In the genomic region with DNA sequence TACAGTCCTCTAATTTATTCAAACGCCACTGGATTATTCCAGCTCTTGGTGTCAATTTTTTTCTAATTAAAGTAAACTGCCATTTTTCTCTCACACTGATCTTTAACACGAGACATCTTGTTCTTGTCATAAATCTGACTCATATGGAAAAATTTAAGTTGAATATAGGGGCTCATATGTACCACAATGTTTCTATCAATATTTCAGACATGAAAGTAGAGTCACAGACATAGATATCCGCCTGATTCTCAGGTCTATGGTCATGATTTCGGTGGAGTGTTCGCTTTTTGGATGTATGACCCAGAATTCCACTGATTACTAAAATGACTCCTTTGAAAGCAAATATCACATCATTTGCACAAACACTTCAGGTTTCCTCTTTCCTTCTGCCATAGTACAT, we compare ENCODE assay signal across 10 cellular contexts.
DNase-seq lines count a peak whose midpoint lies in the region; ATAC-seq and TF ChIP-seq lines count a peak whose summit lies in the region.
"Had no signal": no experiment of that assay in that cellular context is flagged by ENCODE, and none has a peak within 500 bp of the region (broad histone marks: within the 10 kb centered on the region; RNA-seq: fewer than 3 reads in every experiment).

No MANE protein-coding gene starts in this region.

- no peak for DNase-seq in activated T-cell treated with anti-CD3 and anti-CD28 coated beads, Interleukin-2, amount 50 U/mL, for 72 hours
- DNase-seq in activated T-cell treated with anti-CD3 and anti-CD28 coated beads, Interleukin-2, amount 50 U/mL, for 1 hour, result no peak
- no peak for DNase-seq in T-helper 17 cell
- DNase-seq in glutamatergic neuron, result no peak
- DNase-seq in stimulated activated naive CD8-positive, alpha-beta T cell treated with anti-CD3 and anti-CD28 coated beads, Interleukin-15, Interleukin-2, amounts not matched to agents 100 U/mL and 50 U/mL, for 24 hours, result no peak
- no peak for DNase-seq in anterior cingulate cortex (lab: John Stamatoyannopoulos, UW)
- no peak for DNase-seq in amygdala (lab: John Stamatoyannopoulos, UW)
- DNase-seq: hippocampal formation had no signal

- H3K9me3 ChIP-seq in T-helper 17 cell (ENCODE audit: control insufficient read depth, low read length, poor library complexity, severe bottlenecking), result no peaks in the 10 kb centered on the region
- H3K9me3 ChIP-seq: tibial nerve had no signal

- no peaks in the 10 kb centered on the region for H3K9me3 Mint-ChIP-seq in activated T-cell treated with anti-CD3 and anti-CD28 coated beads, Interleukin-2, amount 50 U/mL, for 72 hours
- H3K9me3 Mint-ChIP-seq in glutamatergic neuron (ENCODE audit: unreplicated experiment), result peaks cover 8% of the 10 kb centered on the region

- peak; percentile 46 to 52 for ATAC-seq in activated T-cell treated with anti-CD3 and anti-CD28 coated beads, Interleukin-2, amount 50 U/mL, for 72 hours (replicated peaks in 1 of 2)
- ATAC-seq in T-helper 17 cell (no peak), HG02759 (IDR thresholded peaks at IDR 0.05; ENCODE audit: unreplicated experiment) (no peak)
- ATAC-seq in stimulated activated naive CD8-positive, alpha-beta T cell treated with anti-CD3 and anti-CD28 coated beads, Interleukin-15, Interleukin-2, amounts not matched to agents 100 U/mL and 50 U/mL, for 24 hours, result peak; percentile 53

- no peaks in the 10 kb centered on the region for H3K27me3 Mint-ChIP-seq in activated T-cell treated with anti-CD3 and anti-CD28 coated beads, Interleukin-2, amount 50 U/mL, for 72 hours (ENCODE audit: low read depth)
- H3K27me3 Mint-ChIP-seq in T-helper 17 cell (no peaks in the 10 kb centered on the region), glutamatergic neuron (ENCODE audit: unreplicated experiment) (no peaks in the 10 kb centered on the region)

- peaks cover 94% of the 10 kb centered on the region for H3K4me1 Mint-ChIP-seq in activated T-cell treated with anti-CD3 and anti-CD28 coated beads, Interleukin-2, amount 50 U/mL, for 72 hours (ENCODE audit: low read depth)
- H3K4me1 Mint-ChIP-seq in T-helper 17 cell (peaks cover 70% of the 10 kb centered on the region), glutamatergic neuron (ENCODE audit: low read depth, unreplicated experiment) (peaks cover 36% of the 10 kb centered on the region)

- peaks cover 21 to 30% of the 10 kb centered on the region in 2 donors for H3K36me3 Mint-ChIP-seq in activated T-cell treated with anti-CD3 and anti-CD28 coated beads, Interleukin-2, amount 50 U/mL, for 72 hours (ENCODE audit: insufficient read depth in 2 of 2)
- H3K36me3 Mint-ChIP-seq in T-helper 17 cell (ENCODE audit: low read depth), result peaks cover 14% of the 10 kb centered on the region
- no peaks in the 10 kb centered on the region for H3K36me3 Mint-ChIP-seq in glutamatergic neuron (ENCODE audit: unreplicated experiment)

- H3K4me3 Mint-ChIP-seq in activated T-cell treated with anti-CD3 and anti-CD28 coated beads, Interleukin-2, amount 50 U/mL, for 72 hours, result peak overlapping the region; percentile 1 to 30
- H3K4me3 Mint-ChIP-seq in T-helper 17 cell, result no peak overlapping the region
- no peak overlapping the region for H3K4me3 Mint-ChIP-seq in glutamatergic neuron (ENCODE audit: unreplicated experiment)

- H3K27ac Mint-ChIP-seq in activated T-cell treated with anti-CD3 and anti-CD28 coated beads, Interleukin-2, amount 50 U/mL, for 72 hours, result peak overlapping the region; percentile 75
- H3K27ac Mint-ChIP-seq in T-helper 17 cell (peak overlapping the region; percentile 95), glutamatergic neuron (ENCODE audit: unreplicated experiment) (peak overlapping the region; percentile 13)

- no peak for TF ChIP-seq CTCF in glutamatergic neuron (IDR thresholded peaks at IDR 0.05; ENCODE audit: partially characterized antibody, unreplicated experiment)

Comparison
In these comparisons a context has a peak if more than half of its experiments do, and no peak if none do; other contexts are left out.
1. ATAC-seq: peak in activated T-cell treated with anti-CD3 and anti-CD28 coated beads, Interleukin-2, amount 50 U/mL, for 72 hours (2 of 2) and stimulated activated naive CD8-positive, alpha-beta T cell treated with anti-CD3 and anti-CD28 coated beads, Interleukin-15, Interleukin-2, amounts not matched to agents 100 U/mL and 50 U/mL, for 24 hours (single experiment); none in T-helper 17 cell (single experiment) and HG02759 (single experiment).
2. H3K27ac Mint-ChIP-seq: peak in every context shown above with its lines; median percentile 95 in T-helper 17 cell; 75 in activated T-cell treated with anti-CD3 and anti-CD28 coated beads, Interleukin-2, amount 50 U/mL, for 72 hours; 13 in glutamatergic neuron.
3. H3K4me3 Mint-ChIP-seq: peak in activated T-cell treated with anti-CD3 and anti-CD28 coated beads, Interleukin-2, amount 50 U/mL, for 72 hours (2 of 2); none in T-helper 17 cell (single experiment) and glutamatergic neuron (single experiment).